Comparison of ENCODE assay signal across 34 cellular contexts in the genomic region with DNA sequence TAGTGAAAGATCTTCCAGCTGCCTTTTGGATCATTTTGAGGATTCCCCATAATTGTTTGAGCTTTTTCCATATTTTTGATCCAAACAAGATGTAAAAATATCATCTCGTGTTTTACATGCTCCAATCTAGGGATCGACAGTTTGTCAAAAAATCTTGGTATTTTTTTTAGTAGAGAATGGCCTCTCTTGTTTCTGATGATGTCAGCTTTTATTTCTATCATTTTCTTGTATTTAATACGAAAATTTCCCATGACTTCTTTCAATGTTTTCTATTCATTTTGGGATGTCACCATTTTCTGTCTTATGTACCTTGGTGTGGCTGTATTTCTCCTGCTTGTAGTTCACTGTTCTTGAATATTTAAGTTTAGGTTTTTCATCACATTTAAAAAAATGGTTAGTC.
"Had no signal": no experiment of that assay in that cellular context is flagged by ENCODE, and none has a peak within 500 bp of the region (broad histone marks: within the 10 kb centered on the region; RNA-seq: fewer than 3 reads in every experiment).

No MANE protein-coding gene starts in this region.

- H3K27me3 ChIP-seq: MG63 had no signal

- H3K9me3 ChIP-seq: MG63 had no signal

- H3K4me3 ChIP-seq: MG63 had no signal

- H3K36me3 ChIP-seq: MG63 had no signal

- DNase-seq: MG63, MM.1S, MV-4-11, NCI-H1048, NCI-H1092, NCI-H1092 treated with DMSO at 0.1 percent for 48 hours, NCI-H1105, NCI-H1105 treated with DMSO at 0.1 percent for 48 hours, NCI-H1417, NCI-H1417 treated with DMSO at 0.1 percent for 48 hours, NCI-H1436, NCI-H1436 treated with DMSO at 0.1 percent for 48 hours, NCI-H146, NCI-H1694, NCI-H1694 treated with DMSO at 0.1 percent for 48 hours, NCI-H187, NCI-H187 treated with DMSO at 0.1 percent for 48 hours, NCI-H1930, NCI-H2029, NCI-H2029 treated with DMSO at 0.1 percent for 48 hours, NCI-H2081, NCI-H2081 treated with DMSO at 0.1 percent for 48 hours, NCI-H2107, NCI-H2171, NCI-H2171 treated with DMSO at 0.1 percent for 48 hours, NCI-H2227 treated with DMSO at 0.1 percent for 48 hours, NCI-H345, NCI-H446, NCI-H446 treated with DMSO at 0.1 percent for 48 hours, NCI-H510A, NCI-H510A treated with DMSO at 0.1 percent for 48 hours, NCI-H524, NCI-H524 treated with DMSO at 0.1 percent for 48 hours, NCI-H526 had no signal
